In the genomic region with DNA sequence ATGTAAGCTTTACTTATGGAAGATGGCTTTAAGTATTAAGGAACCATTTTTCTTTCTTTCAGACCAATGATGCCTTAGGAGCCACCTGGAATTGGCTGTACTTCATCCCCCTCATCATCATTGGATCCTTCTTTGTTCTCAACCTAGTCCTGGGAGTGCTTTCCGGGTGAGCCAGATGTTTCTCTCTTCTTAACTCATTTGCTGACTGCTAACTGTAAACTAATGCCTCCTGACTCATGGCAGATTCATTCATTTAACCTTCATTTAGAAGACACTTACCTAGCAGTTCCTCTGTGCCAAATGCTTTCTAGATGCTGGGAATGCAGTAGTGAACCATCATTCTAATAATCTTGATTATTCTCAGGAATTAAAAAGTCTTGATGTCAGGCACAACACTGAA, we compare ENCODE assay signal across 33 cellular contexts.
"Had no signal": no experiment of that assay in that cellular context is flagged by ENCODE, and none has a peak within 500 bp of the region (broad histone marks: within the 10 kb centered on the region; RNA-seq: fewer than 3 reads in every experiment).

No MANE protein-coding gene starts in this region.

- DNase-seq: activated B cell treated with CpG ODN at 0.5 μM for 24 hours; activated CD4-positive, alpha-beta memory T cell treated with anti-CD3 and anti-CD28 coated beads, Interleukin-2, amount 10 ng/mL, durations not matched to agents 7 days and 5 days; activated CD4-positive, alpha-beta T cell treated with anti-CD3 and anti-CD28 coated beads for 1 hour; activated CD4-positive, alpha-beta T cell treated with anti-CD3 and anti-CD28 coated beads for 36 hours; activated CD4-positive, alpha-beta T cell treated with anti-CD3 and anti-CD28 coated beads for 48 hours; activated CD4-positive, alpha-beta T cell treated with anti-CD3 and anti-CD28 coated beads, Interleukin-2, amount 10 ng/mL, durations not matched to agents 7 days and 5 days; activated CD4-positive, alpha-beta T cell treated with anti-CD3 and anti-CD28 coated beads, Interleukin-2, amount 50 U/mL, for 48 hours; activated CD8-positive, alpha-beta memory T cell treated with anti-CD3 and anti-CD28 coated beads for 24 hours; activated CD8-positive, alpha-beta memory T cell treated with anti-CD3 and anti-CD28 coated beads, Interleukin-2, amount 10 ng/mL, durations not matched to agents 7 days and 5 days; activated CD8-positive, alpha-beta memory T cell treated with anti-CD3 and anti-CD28 coated beads, Interleukin-2, amount 50 U/mL, for 48 hours; activated CD8-positive, alpha-beta T cell treated with anti-CD3 and anti-CD28 coated beads, Interleukin-2, amount 10 ng/mL, durations not matched to agents 7 days and 5 days; activated effector memory CD4-positive, alpha-beta T cell treated with Interleukin-2 at 50 U/mL for 16 hours; activated gamma-delta T cell treated with Interleukin-2 at 50 U/mL for 16 hours; activated naive CD4-positive, alpha-beta T cell; activated naive CD4-positive, alpha-beta T cell treated with anti-CD3 and anti-CD28 coated beads for 36 hours; activated naive CD4-positive, alpha-beta T cell treated with anti-CD3 and anti-CD28 coated beads, Interleukin-2, amount 50 U/mL, for 16 hours; activated naive CD8-positive, alpha-beta T cell treated with anti-CD3 and anti-CD28 coated beads for 36 hours; activated T-cell treated with anti-CD3 and anti-CD28 coated beads, Interleukin-2, amount 50 U/mL, for 24 hours; activated T-cell treated with anti-CD3 and anti-CD28 coated beads, Interleukin-2, amount 50 U/mL, for 48 hours; adrenal gland; amniotic stem cell; aorta; body of pancreas; brain microvascular endothelial cell; caudate nucleus; cerebellar nuclear complex; T-helper 1 cell; T-helper 2 cell; T-helper 9 cell had no signal

- H3K4me3 ChIP-seq: adrenal gland, body of pancreas, breast epithelium, cardiac muscle cell had no signal

- H3K27ac ChIP-seq: adrenal gland, body of pancreas, brain microvascular endothelial cell, breast epithelium, cardiac muscle cell, VCaP had no signal

- ATAC-seq: activated CD4-positive, alpha-beta T cell treated with anti-CD3 and anti-CD28 coated beads for 36 hours; activated CD8-positive, alpha-beta memory T cell treated with anti-CD3 and anti-CD28 coated beads, Interleukin-2, amount 10 ng/mL, durations not matched to agents 7 days and 5 days; activated CD8-positive, alpha-beta T cell treated with anti-CD3 and anti-CD28 coated beads, Interleukin-2, amount 10 ng/mL, durations not matched to agents 7 days and 5 days; activated naive CD4-positive, alpha-beta T cell treated with anti-CD3 and anti-CD28 coated beads, Interleukin-2, amount 50 U/mL, for 72 hours; body of pancreas had no signal

- H3K27me3 ChIP-seq: adrenal gland, body of pancreas, brain microvascular endothelial cell, breast epithelium had no signal

- H3K4me1 ChIP-seq: adrenal gland, body of pancreas, breast epithelium had no signal
